Comparison of ENCODE assay signal across 20 cellular contexts in genomic region chr19:31625056-31625455, GRCh38.
A peak's percentile ranks its signal among the peaks of the same experiment; 100 is the strongest.
DNase-seq lines count a peak whose midpoint lies in the region; ATAC-seq and TF ChIP-seq lines count a peak whose summit lies in the region.
"Had no signal": no experiment of that assay in that cellular context is flagged by ENCODE, and none has a peak within 500 bp of the region (broad histone marks: within the 10 kb centered on the region; RNA-seq: fewer than 3 reads in every experiment).

No MANE protein-coding gene starts in this region.

- no peaks in the 10 kb centered on the region for H3K79me2 ChIP-seq in neural progenitor cell (ENCODE audit: low read depth)

- peaks cover 15% of the 10 kb centered on the region for H3K4me1 ChIP-seq in neural progenitor cell
- H3K4me1 ChIP-seq: BLaER1, Caco-2, HAP-1 had no signal

- DNase-seq in ELF-1 (ENCODE audit: low read depth, low spot score) (peak; percentile 59), islet precursor cell (peak; percentile 49), neural progenitor cell (ENCODE audit: low spot score) (no peak), hippocampal formation (lab: John Stamatoyannopoulos, UW) (no peak)
- no peak for DNase-seq in central memory CD4-positive, alpha-beta T cell
- DNase-seq: Caco-2; CD4-positive, CD25-positive, alpha-beta regulatory T cell; CD8-positive, alpha-beta T cell; DMS153; DND-41; GDM1; GM23248; HFFc6 had no signal

- no peaks in the 10 kb centered on the region for H3K9me3 ChIP-seq in neural progenitor cell (ENCODE audit: low read depth)
- H3K9me3 ChIP-seq: BLaER1, Caco-2, HAP-1 had no signal

- H3F3A ChIP-seq in neural progenitor cell (ENCODE audit: low read depth), result peaks cover 5% of the 10 kb centered on the region

- no peak overlapping the region for H3K27ac Mint-ChIP-seq in neural progenitor cell
- H3K27ac Mint-ChIP-seq: B cell; CD4-positive, CD25-positive, alpha-beta regulatory T cell; CD8-positive, alpha-beta T cell; HFFc6 had no signal

- peaks cover 5% of the 10 kb centered on the region for H3K4me1 Mint-ChIP-seq in neural progenitor cell
- H3K4me1 Mint-ChIP-seq: B cell; CD4-positive, CD25-positive, alpha-beta regulatory T cell had no signal

- H3K27me3 ChIP-seq in neural progenitor cell, result no peaks in the 10 kb centered on the region
- H3K27me3 ChIP-seq: BLaER1 had no signal

- no peaks in the 10 kb centered on the region for H3K36me3 Mint-ChIP-seq in neural progenitor cell
- H3K36me3 Mint-ChIP-seq: CD4-positive, CD25-positive, alpha-beta regulatory T cell; CD8-positive, alpha-beta T cell had no signal

- ATAC-seq in activated CD4-positive, CD25-positive, alpha-beta regulatory T cell treated with anti-CD3 and anti-CD28 coated beads, Interleukin-2, amount 50 U/mL, for 24 hours, result no peak
- ATAC-seq: CD8-positive, alpha-beta T cell; GM12878 had no signal

- no peak overlapping the region for H3K27ac ChIP-seq in neural progenitor cell
- H3K27ac ChIP-seq: 22Rv1, BLaER1, C4-2B, GM23248 had no signal

- no peak for TF ChIP-seq CTCF in neural progenitor cell (IDR thresholded peaks at IDR 0.05)

- H3K9ac ChIP-seq in neural progenitor cell, result no peak overlapping the region
- H3K9ac ChIP-seq: BLaER1, GM23248 had no signal

- no peak overlapping the region for H3K4me3 Mint-ChIP-seq in neural progenitor cell
- H3K4me3 Mint-ChIP-seq: B cell; CD4-positive, CD25-positive, alpha-beta regulatory T cell; CD8-positive, alpha-beta T cell; HFFc6 had no signal

- no peak overlapping the region for H3K4me3 ChIP-seq in neural progenitor cell
- H3K4me3 ChIP-seq: BLaER1, GM12878, GM23248, HAP-1 had no signal

- H3K4me2 ChIP-seq in neural progenitor cell, result no peak overlapping the region
- H3K4me2 ChIP-seq: BLaER1 had no signal

- H4K20me1 ChIP-seq in neural progenitor cell (ENCODE audit: low read depth), result no peaks in the 10 kb centered on the region
- H4K20me1 ChIP-seq: BLaER1 had no signal

- peaks cover 5% of the 10 kb centered on the region for H3K27me3 Mint-ChIP-seq in neural progenitor cell (ENCODE audit: insufficient read depth, low read depth)
- H3K27me3 Mint-ChIP-seq: B cell; CD4-positive, CD25-positive, alpha-beta regulatory T cell had no signal

- H3K9me3 Mint-ChIP-seq in neural progenitor cell, result peaks cover 4% of the 10 kb centered on the region
- H3K9me3 Mint-ChIP-seq: CD8-positive, alpha-beta T cell had no signal

- H2AFZ ChIP-seq in neural progenitor cell (replicated peaks), result peak overlapping the region; percentile 10
- H2AFZ ChIP-seq: GM23248 had no signal

- no peaks in the 10 kb centered on the region for H3K36me3 ChIP-seq in neural progenitor cell
- H3K36me3 ChIP-seq: BLaER1, HAP-1 had no signal

Comparison
In these comparisons a context has a peak if more than half of its experiments do, and no peak if none do; other contexts are left out.
1. DNase-seq: peak in ELF-1 (single experiment) and islet precursor cell (single experiment); none in neural progenitor cell (single experiment), central memory CD4-positive, alpha-beta T cell (single experiment) and hippocampal formation (0 of 2).